1 cellular context compared by ENCODE assay signal in genomic region chr17:27575100-27575911, GRCh38.
TF ChIP-seq lines count a peak whose summit lies in the region.

No MANE protein-coding gene starts in this region.

TF ChIP-seq in GM23338, 12 proteins besides CTCF, POLR2A, EP300 and RAD21:
- TF ChIP-seq ZNF462 (CRISPR knock-in tag; IDR thresholded peaks at IDR 0.05) (no peak), ZNF331 (CRISPR knock-in tag; IDR thresholded peaks at IDR 0.05; ENCODE audit: low read depth) (no peak), STAT1 (IDR thresholded peaks at IDR 0.05; ENCODE audit: unreplicated experiment) (no peak), ZNF114 (CRISPR knock-in tag; IDR thresholded peaks at IDR 0.05) (no peak), EZH2phosphoT487 (IDR thresholded peaks at IDR 0.05; ENCODE audit: unreplicated experiment) (no peak), JUNB (IDR thresholded peaks at IDR 0.05; ENCODE audit: unreplicated experiment) (no peak), CREB1 (CRISPR knock-in tag; IDR thresholded peaks at IDR 0.05; ENCODE audit: low read depth) (no peak), NANOG (IDR thresholded peaks at IDR 0.05; ENCODE audit: borderline replicate concordance) (no peak), EZH2 (IDR thresholded peaks at IDR 0.05; ENCODE audit: low read depth, unreplicated experiment) (no peak), POLR2AphosphoS5 (IDR thresholded peaks at IDR 0.05; ENCODE audit: low read depth) (no peak)
- TF ChIP-seq, protein P1, sequence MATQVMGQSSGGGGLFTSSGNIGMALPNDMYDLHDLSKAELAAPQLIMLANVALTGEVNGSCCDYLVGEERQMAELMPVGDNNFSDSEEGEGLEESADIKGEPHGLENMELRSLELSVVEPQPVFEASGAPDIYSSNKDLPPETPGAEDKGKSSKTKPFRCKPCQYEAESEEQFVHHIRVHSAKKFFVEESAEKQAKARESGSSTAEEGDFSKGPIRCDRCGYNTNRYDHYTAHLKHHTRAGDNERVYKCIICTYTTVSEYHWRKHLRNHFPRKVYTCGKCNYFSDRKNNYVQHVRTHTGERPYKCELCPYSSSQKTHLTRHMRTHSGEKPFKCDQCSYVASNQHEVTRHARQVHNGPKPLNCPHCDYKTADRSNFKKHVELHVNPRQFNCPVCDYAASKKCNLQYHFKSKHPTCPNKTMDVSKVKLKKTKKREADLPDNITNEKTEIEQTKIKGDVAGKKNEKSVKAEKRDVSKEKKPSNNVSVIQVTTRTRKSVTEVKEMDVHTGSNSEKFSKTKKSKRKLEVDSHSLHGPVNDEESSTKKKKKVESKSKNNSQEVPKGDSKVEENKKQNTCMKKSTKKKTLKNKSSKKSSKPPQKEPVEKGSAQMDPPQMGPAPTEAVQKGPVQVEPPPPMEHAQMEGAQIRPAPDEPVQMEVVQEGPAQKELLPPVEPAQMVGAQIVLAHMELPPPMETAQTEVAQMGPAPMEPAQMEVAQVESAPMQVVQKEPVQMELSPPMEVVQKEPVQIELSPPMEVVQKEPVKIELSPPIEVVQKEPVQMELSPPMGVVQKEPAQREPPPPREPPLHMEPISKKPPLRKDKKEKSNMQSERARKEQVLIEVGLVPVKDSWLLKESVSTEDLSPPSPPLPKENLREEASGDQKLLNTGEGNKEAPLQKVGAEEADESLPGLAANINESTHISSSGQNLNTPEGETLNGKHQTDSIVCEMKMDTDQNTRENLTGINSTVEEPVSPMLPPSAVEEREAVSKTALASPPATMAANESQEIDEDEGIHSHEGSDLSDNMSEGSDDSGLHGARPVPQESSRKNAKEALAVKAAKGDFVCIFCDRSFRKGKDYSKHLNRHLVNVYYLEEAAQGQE (IDR thresholded peaks at IDR 0.05; ENCODE audit: unreplicated experiment), result no peak
